ENCODE assay signal across 35 cellular contexts in the genomic region with DNA sequence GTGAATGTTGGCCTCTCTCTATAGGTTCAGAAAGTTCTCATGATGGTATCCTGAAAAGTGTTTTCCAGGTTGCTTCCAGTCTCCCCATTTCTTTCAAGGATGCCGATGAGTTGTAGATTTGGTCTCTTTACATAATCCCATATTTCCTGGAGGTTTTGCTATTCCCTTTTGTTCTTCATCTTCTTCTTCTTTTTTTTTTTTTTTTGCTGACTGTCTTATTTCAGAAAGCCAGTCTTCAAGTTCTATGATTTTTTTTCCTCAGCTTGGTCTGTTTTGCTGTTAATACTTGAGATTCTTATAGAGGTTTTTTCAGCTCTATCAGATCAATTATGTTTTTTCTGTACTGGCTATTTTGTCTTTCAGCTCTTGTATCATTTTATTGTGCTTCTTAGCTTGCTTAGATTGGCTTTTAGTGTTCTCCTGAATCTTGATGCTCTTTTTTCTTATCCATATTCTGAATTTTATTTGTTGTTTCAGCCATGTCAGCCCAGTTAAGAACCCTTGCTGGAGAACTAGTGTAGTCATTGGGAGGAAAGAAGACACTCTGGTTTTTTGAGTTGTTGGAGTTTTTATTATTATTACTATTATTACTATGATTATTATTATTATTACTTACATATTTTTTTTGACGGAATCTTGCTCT.
"Had no signal": no experiment of that assay in that cellular context is flagged by ENCODE, and none has a peak within 500 bp of the region (broad histone marks: within the 10 kb centered on the region; RNA-seq: fewer than 3 reads in every experiment).

No MANE protein-coding gene starts in this region.

- H3K27me3 Mint-ChIP-seq: activated B cell treated with CpG ODN at 0.5 μM for 24 hours; activated CD4-positive, alpha-beta memory T cell treated with anti-CD3 and anti-CD28 coated beads, Interleukin-2, amount 10 ng/mL, durations not matched to agents 7 days and 5 days; activated CD4-positive, alpha-beta T cell treated with anti-CD3 and anti-CD28 coated beads for 36 hours; activated CD4-positive, alpha-beta T cell treated with anti-CD3 and anti-CD28 coated beads, Interleukin-2, amount 10 ng/mL, durations not matched to agents 7 days and 5 days; activated CD8-positive, alpha-beta memory T cell treated with anti-CD3 and anti-CD28 coated beads, Interleukin-2, amount 10 ng/mL, durations not matched to agents 7 days and 5 days; activated naive CD4-positive, alpha-beta T cell treated with anti-CD3 and anti-CD28 coated beads, Interleukin-2, amount 10 ng/mL, durations not matched to agents 7 days and 5 days; activated naive CD4-positive, alpha-beta T cell treated with anti-CD3 and anti-CD28 coated beads, Interleukin-2, amount 50 U/mL, for 24 hours; activated naive CD8-positive, alpha-beta T cell; activated naive CD8-positive, alpha-beta T cell treated with anti-CD3 and anti-CD28 coated beads, Interleukin-2, amount 10 ng/mL, durations not matched to agents 7 days and 5 days; activated naive CD8-positive, alpha-beta T cell treated with anti-CD3 and anti-CD28 coated beads, Interleukin-2, amount 50 U/mL, for 24 hours; activated T-cell treated with anti-CD3 and anti-CD28 coated beads, Interleukin-2, amount 50 U/mL, for 24 hours; brain; central memory CD8-positive, alpha-beta T cell; T-helper 17 cell had no signal

- H3K27ac ChIP-seq: ascending aorta, cardiac muscle cell, VCaP had no signal

- H3K4me3 Mint-ChIP-seq: activated B cell treated with CpG ODN at 0.5 μM for 24 hours; activated CD4-positive, alpha-beta memory T cell treated with anti-CD3 and anti-CD28 coated beads, Interleukin-2, amount 10 ng/mL, durations not matched to agents 7 days and 5 days; activated CD4-positive, alpha-beta T cell treated with anti-CD3 and anti-CD28 coated beads for 36 hours; activated CD4-positive, alpha-beta T cell treated with anti-CD3 and anti-CD28 coated beads, Interleukin-2, amount 10 ng/mL, durations not matched to agents 7 days and 5 days; activated CD8-positive, alpha-beta memory T cell treated with anti-CD3 and anti-CD28 coated beads, Interleukin-2, amount 10 ng/mL, durations not matched to agents 7 days and 5 days; activated CD8-positive, alpha-beta T cell treated with anti-CD3 and anti-CD28 coated beads, Interleukin-2, amount 10 ng/mL, durations not matched to agents 7 days and 5 days; activated naive CD4-positive, alpha-beta T cell treated with anti-CD3 and anti-CD28 coated beads, Interleukin-2, amount 10 ng/mL, durations not matched to agents 7 days and 5 days; activated naive CD4-positive, alpha-beta T cell treated with anti-CD3 and anti-CD28 coated beads, Interleukin-2, amount 50 U/mL, for 24 hours; activated naive CD8-positive, alpha-beta T cell; activated naive CD8-positive, alpha-beta T cell treated with anti-CD3 and anti-CD28 coated beads, Interleukin-2, amount 10 ng/mL, durations not matched to agents 7 days and 5 days; activated naive CD8-positive, alpha-beta T cell treated with anti-CD3 and anti-CD28 coated beads, Interleukin-2, amount 50 U/mL, for 24 hours; activated T-cell treated with anti-CD3 and anti-CD28 coated beads, Interleukin-2, amount 50 U/mL, for 24 hours; brain; central memory CD8-positive, alpha-beta T cell; T-helper 17 cell had no signal

- DNase-seq: activated B cell treated with CpG ODN at 0.5 μM for 24 hours; activated CD4-positive, alpha-beta memory T cell treated with anti-CD3 and anti-CD28 coated beads, Interleukin-2, amount 10 ng/mL, durations not matched to agents 7 days and 5 days; activated CD4-positive, alpha-beta T cell treated with anti-CD3 and anti-CD28 coated beads for 1 hour; activated CD4-positive, alpha-beta T cell treated with anti-CD3 and anti-CD28 coated beads for 36 hours; activated CD4-positive, alpha-beta T cell treated with anti-CD3 and anti-CD28 coated beads for 48 hours; activated CD4-positive, alpha-beta T cell treated with anti-CD3 and anti-CD28 coated beads, Interleukin-2, amount 10 ng/mL, durations not matched to agents 7 days and 5 days; activated CD4-positive, alpha-beta T cell treated with anti-CD3 and anti-CD28 coated beads, Interleukin-2, amount 50 U/mL, for 48 hours; activated CD8-positive, alpha-beta memory T cell treated with anti-CD3 and anti-CD28 coated beads for 24 hours; activated CD8-positive, alpha-beta memory T cell treated with anti-CD3 and anti-CD28 coated beads, Interleukin-2, amount 10 ng/mL, durations not matched to agents 7 days and 5 days; activated CD8-positive, alpha-beta memory T cell treated with anti-CD3 and anti-CD28 coated beads, Interleukin-2, amount 50 U/mL, for 48 hours; activated CD8-positive, alpha-beta T cell treated with anti-CD3 and anti-CD28 coated beads, Interleukin-2, amount 10 ng/mL, durations not matched to agents 7 days and 5 days; activated effector memory CD4-positive, alpha-beta T cell treated with Interleukin-2 at 50 U/mL for 16 hours; activated gamma-delta T cell; activated naive CD4-positive, alpha-beta T cell treated with anti-CD3 and anti-CD28 coated beads, Interleukin-2, amount 10 ng/mL, durations not matched to agents 7 days and 5 days; activated naive CD4-positive, alpha-beta T cell treated with Interleukin-2 at 50 U/mL for 16 hours; activated naive CD8-positive, alpha-beta T cell treated with anti-CD3 and anti-CD28 coated beads, Interleukin-2, amount 10 ng/mL, durations not matched to agents 7 days and 5 days; activated naive CD8-positive, alpha-beta T cell treated with anti-CD3 and anti-CD28 coated beads, Interleukin-2, amount 50 U/mL, for 24 hours; activated T-cell treated with anti-CD3 and anti-CD28 coated beads, Interleukin-2, amount 50 U/mL, for 24 hours; activated T-cell treated with anti-CD3 and anti-CD28 coated beads, Interleukin-2, amount 50 U/mL, for 48 hours; amygdala; anterior cingulate cortex; caudate nucleus; cerebellar nuclear complex; T-helper 17 cell had no signal

- ATAC-seq: activated CD4-positive, alpha-beta T cell treated with anti-CD3 and anti-CD28 coated beads for 36 hours; activated CD4-positive, CD25-positive, alpha-beta regulatory T cell treated with anti-CD3 and anti-CD28 coated beads, Interleukin-2, amount 50 U/mL, for 24 hours; activated CD8-positive, alpha-beta memory T cell treated with anti-CD3 and anti-CD28 coated beads, Interleukin-2, amount 10 ng/mL, durations not matched to agents 7 days and 5 days; activated CD8-positive, alpha-beta T cell treated with anti-CD3 and anti-CD28 coated beads, Interleukin-2, amount 10 ng/mL, durations not matched to agents 7 days and 5 days; activated naive CD8-positive, alpha-beta T cell treated with anti-CD3 and anti-CD28 coated beads, Interleukin-2, amount 50 U/mL, for 24 hours; T-helper 17 cell had no signal

- H3K4me1 ChIP-seq: ascending aorta had no signal

- H3K36me3 Mint-ChIP-seq: activated naive CD8-positive, alpha-beta T cell treated with anti-CD3 and anti-CD28 coated beads, Interleukin-2, amount 10 ng/mL, durations not matched to agents 7 days and 5 days; brain had no signal

- H3K27ac Mint-ChIP-seq: activated B cell treated with CpG ODN at 0.5 μM for 24 hours; activated CD4-positive, alpha-beta memory T cell treated with anti-CD3 and anti-CD28 coated beads, Interleukin-2, amount 10 ng/mL, durations not matched to agents 7 days and 5 days; activated CD4-positive, alpha-beta T cell treated with anti-CD3 and anti-CD28 coated beads for 36 hours; activated CD4-positive, alpha-beta T cell treated with anti-CD3 and anti-CD28 coated beads, Interleukin-2, amount 10 ng/mL, durations not matched to agents 7 days and 5 days; activated CD8-positive, alpha-beta memory T cell treated with anti-CD3 and anti-CD28 coated beads, Interleukin-2, amount 10 ng/mL, durations not matched to agents 7 days and 5 days; activated CD8-positive, alpha-beta T cell treated with anti-CD3 and anti-CD28 coated beads, Interleukin-2, amount 10 ng/mL, durations not matched to agents 7 days and 5 days; activated naive CD4-positive, alpha-beta T cell treated with anti-CD3 and anti-CD28 coated beads, Interleukin-2, amount 10 ng/mL, durations not matched to agents 7 days and 5 days; activated naive CD4-positive, alpha-beta T cell treated with anti-CD3 and anti-CD28 coated beads, Interleukin-2, amount 50 U/mL, for 24 hours; activated naive CD8-positive, alpha-beta T cell; activated naive CD8-positive, alpha-beta T cell treated with anti-CD3 and anti-CD28 coated beads, Interleukin-2, amount 10 ng/mL, durations not matched to agents 7 days and 5 days; activated naive CD8-positive, alpha-beta T cell treated with anti-CD3 and anti-CD28 coated beads, Interleukin-2, amount 50 U/mL, for 24 hours; activated T-cell treated with anti-CD3 and anti-CD28 coated beads, Interleukin-2, amount 50 U/mL, for 24 hours; activated T-helper 2 cell treated with anti-CD3 and anti-CD28 coated beads, Interferon-gamma antibody, Interleukin-2, Interleukin-4, amounts not matched to agents 10 μg/mL and 5 μg/mL and 100 μg/mL, durations not matched to agents 14 hours and 24 hours and 36 hours; brain; T-helper 17 cell had no signal

- FAIRE-seq: bronchial epithelial cell, TTC549 had no signal

- H3K27me3 ChIP-seq: ascending aorta, cardiac muscle cell had no signal

- H3K36me3 ChIP-seq: ascending aorta, cardiac muscle cell had no signal

- H3K4me1 Mint-ChIP-seq: activated CD4-positive, alpha-beta memory T cell treated with anti-CD3 and anti-CD28 coated beads, Interleukin-2, amount 10 ng/mL, durations not matched to agents 7 days and 5 days; activated CD4-positive, alpha-beta T cell treated with anti-CD3 and anti-CD28 coated beads for 36 hours; activated CD4-positive, alpha-beta T cell treated with anti-CD3 and anti-CD28 coated beads, Interleukin-2, amount 10 ng/mL, durations not matched to agents 7 days and 5 days; activated CD8-positive, alpha-beta memory T cell treated with anti-CD3 and anti-CD28 coated beads, Interleukin-2, amount 10 ng/mL, durations not matched to agents 7 days and 5 days; activated naive CD4-positive, alpha-beta T cell treated with anti-CD3 and anti-CD28 coated beads, Interleukin-2, amount 10 ng/mL, durations not matched to agents 7 days and 5 days; activated naive CD4-positive, alpha-beta T cell treated with anti-CD3 and anti-CD28 coated beads, Interleukin-2, amount 50 U/mL, for 24 hours; activated naive CD8-positive, alpha-beta T cell treated with anti-CD3 and anti-CD28 coated beads, Interleukin-2, amount 10 ng/mL, durations not matched to agents 7 days and 5 days; brain; central memory CD8-positive, alpha-beta T cell; T-helper 17 cell had no signal

- H3K4me3 ChIP-seq: ascending aorta, cardiac muscle cell had no signal

- H3K9me3 Mint-ChIP-seq: activated B cell treated with CpG ODN at 0.5 μM for 24 hours; activated CD4-positive, alpha-beta T cell treated with anti-CD3 and anti-CD28 coated beads, Interleukin-2, amount 10 ng/mL, durations not matched to agents 7 days and 5 days; activated naive CD4-positive, alpha-beta T cell treated with anti-CD3 and anti-CD28 coated beads, Interleukin-2, amount 50 U/mL, for 24 hours; activated naive CD8-positive, alpha-beta T cell treated with anti-CD3 and anti-CD28 coated beads, Interleukin-2, amount 50 U/mL, for 24 hours; activated T-cell treated with anti-CD3 and anti-CD28 coated beads, Interleukin-2, amount 50 U/mL, for 24 hours; activated T-helper 2 cell treated with anti-CD3 and anti-CD28 coated beads, Interferon-gamma antibody, Interleukin-2, Interleukin-4, amounts not matched to agents 10 μg/mL and 5 μg/mL and 100 μg/mL, durations not matched to agents 14 hours and 24 hours and 36 hours; central memory CD8-positive, alpha-beta T cell had no signal
